18 cellular contexts compared by ENCODE assay signal in genomic region chr9:133728856-133729645, GRCh38. TPM values are rescaled to one million over a fixed set of nuclear protein-coding genes. Genes with fewer than 3 reads are reported as not detected.
DNase-seq lines count a peak whose midpoint lies in the region; ATAC-seq, FAIRE-seq and TF ChIP-seq lines count a peak whose summit lies in the region.
"Had no signal": no experiment of that assay in that cellular context is flagged by ENCODE, and none has a peak within 500 bp of the region (broad histone marks: within the 10 kb centered on the region; RNA-seq: fewer than 3 reads in every experiment).

No MANE protein-coding gene starts in this region.

- DNase-seq in right lobe of liver (peak in 2 of 3 donors; percentile 27 to 37), HepG2 (ENCODE audit: low spot score) (no peak), lung (ENCODE audit: low spot score) (peak; percentile 18), progenitor cell of endocrine pancreas (ENCODE audit: low spot score, unreplicated experiment) (peak; percentile 5), KBM-7 (no peak)
- DNase-seq in T-helper 2 cell treated with Interferon-gamma antibody and Interleukin-4, amounts not matched to agents 5 μg/mL and 100 μg/mL, for 36 hours (ENCODE audit: low spot score): no peak
- DNase-seq in NK-92 treated with Interleukin-12 subunit alpha and Interleukin-12 subunit beta, amount 100 ng/mL, for 24 hours (lab: John Stamatoyannopoulos, UW): no peak
- DNase-seq: BE2C, DMS79, NCI-H1092, NCI-H1436, NCI-H187 treated with DMSO at 0.1 percent for 48 hours, NCI-H226, NCI-H524 treated with DMSO at 0.1 percent for 48 hours had no signal

- no peak overlapping the region for H3K4me3 ChIP-seq in right lobe of liver
- no peak overlapping the region for H3K4me3 ChIP-seq in HepG2 (replicated peaks in 1 of 3; ENCODE audit: insufficient read depth in 1 of 3, low read depth in 2 of 3, low read length in 3 of 3)
- H3K4me3 ChIP-seq in lung: no peak overlapping the region
- H3K4me3 ChIP-seq: K562, SJSA1 had no signal

- no TSS peak for BruUV-seq in HepG2 (replicated peaks; lab: Mats Ljungman, UMichigan)

- TF ChIP-seq EP300 in HepG2 (IDR thresholded peaks at IDR 0.05; ENCODE audit: low read depth in 2 of 2, low read length in 2 of 2) (no peak), HepG2 (CRISPR knock-in tag; IDR thresholded peaks at IDR 0.05; ENCODE audit: borderline replicate concordance) (no peak)

- H3K9ac ChIP-seq in HepG2 (ENCODE audit: insufficient read depth, low read depth, low read length): no peak overlapping the region

- peaks cover 7% of the 10 kb centered on the region for H3K27me3 Mint-ChIP-seq in progenitor cell of endocrine pancreas
- peaks cover 3% of the 10 kb centered on the region for H3K27me3 Mint-ChIP-seq in T-helper 2 cell treated with Interferon-gamma antibody and Interleukin-4, amounts not matched to agents 5 μg/mL and 100 μg/mL, for 36 hours (ENCODE audit: low read depth)

- H3K27ac ChIP-seq in right lobe of liver (no peak overlapping the region), HepG2 (ENCODE audit: extremely low read length, insufficient read depth, low read length) (no peak overlapping the region), lung (ENCODE audit: low read depth in 1 of 2, low read length in 1 of 2) (no peak overlapping the region)
- H3K27ac ChIP-seq: SJSA1 had no signal

- H3K9me3 ChIP-seq in right lobe of liver (no peaks in the 10 kb centered on the region), HepG2 (ENCODE audit: low read length) (no peaks in the 10 kb centered on the region), lung (ENCODE audit: control insufficient read depth in 2 of 2, insufficient read depth in 1 of 2, low read length in 1 of 2) (no peaks in the 10 kb centered on the region)
- H3K9me3 ChIP-seq: BE2C, SJSA1 had no signal

- no peaks in the 10 kb centered on the region for H3K4me1 Mint-ChIP-seq in progenitor cell of endocrine pancreas (ENCODE audit: low read depth)
- H3K4me1 Mint-ChIP-seq in T-helper 2 cell treated with Interferon-gamma antibody and Interleukin-4, amounts not matched to agents 5 μg/mL and 100 μg/mL, for 36 hours (ENCODE audit: low read depth): peaks cover 8% of the 10 kb centered on the region

- intact Hi-C loops in right lobe of liver (cut with DNase I): no loop called here
- intact Hi-C loops in HepG2 (cut with micrococcal nuclease; ENCODE audit: unreplicated experiment): loop anchor here (5.0 kb wide), 1 partner anchor 142 kb away; no protein-coding TSS in a partner anchor

- H3K9me3 Mint-ChIP-seq in progenitor cell of endocrine pancreas (ENCODE audit: low read depth): peaks cover under 1% of the 10 kb centered on the region
- no peaks in the 10 kb centered on the region for H3K9me3 Mint-ChIP-seq in T-helper 2 cell treated with Interferon-gamma antibody and Interleukin-4, amounts not matched to agents 5 μg/mL and 100 μg/mL, for 36 hours

- POLR2A ChIA-PET in HepG2 (lab: Yijun Ruan, JAX): interaction anchor here (1.3 to 3.0 kb wide), 2 partner anchors 9 to 13 kb away, joined by 3 to 22 read pairs; partner anchors contain the start of gene SARDH

- CTCF ChIA-PET in HepG2 (lab: Yijun Ruan, JAX; ENCODE audit: low intra/inter-chr PET ratio, low total read pairs): no interaction called here

- TF ChIP-seq POLR2A in right lobe of liver (IDR thresholded peaks at IDR 0.05): no peak
- no peak for TF ChIP-seq POLR2A in HepG2 (IDR thresholded peaks at IDR 0.05; ENCODE audit: insufficient read depth in 1 of 2, low read depth in 2 of 2, low read length in 2 of 2)

- H3K79me2 ChIP-seq in HepG2 (ENCODE audit: insufficient read depth, low read length): no peaks in the 10 kb centered on the region

- TF ChIP-seq CTCF in right lobe of liver (IDR thresholded peaks at IDR 0.05): no peak
- TF ChIP-seq CTCF in HepG2 (CRISPR knock-in tag; IDR thresholded peaks at IDR 0.05): no peak
- TF ChIP-seq CTCF in lung (IDR thresholded peaks at IDR 0.05; ENCODE audit: control extremely low read depth, extremely low read depth): no peak
- no peak for TF ChIP-seq CTCF in progenitor cell of endocrine pancreas (IDR thresholded peaks at IDR 0.05; ENCODE audit: unreplicated experiment)

- H3K36me3 Mint-ChIP-seq in progenitor cell of endocrine pancreas (ENCODE audit: insufficient read depth): no peaks in the 10 kb centered on the region
- H3K36me3 Mint-ChIP-seq in T-helper 2 cell treated with Interferon-gamma antibody and Interleukin-4, amounts not matched to agents 5 μg/mL and 100 μg/mL, for 36 hours (ENCODE audit: low read depth): no peaks in the 10 kb centered on the region

- no peaks in the 10 kb centered on the region; the same call in 1 of the 2 replicates for H4K20me1 ChIP-seq in HepG2 (ENCODE audit: insufficient read depth, low read length)

- H3K27me3 ChIP-seq in right lobe of liver: no peaks in the 10 kb centered on the region
- H3K27me3 ChIP-seq in HepG2 (ENCODE audit: control insufficient read depth in 1 of 2, insufficient read depth in 2 of 2, low read length in 2 of 2): no peaks in the 10 kb centered on the region
- H3K27me3 ChIP-seq in lung (ENCODE audit: control insufficient read depth, insufficient read depth): no peaks in the 10 kb centered on the region
- H3K27me3 ChIP-seq: BE2C had no signal

- H3K4me2 ChIP-seq in HepG2 (ENCODE audit: low read depth, low read length): no peak overlapping the region

- H3K36me3 ChIP-seq in right lobe of liver: peaks cover 0 to 50% (median 13%) of the 10 kb centered on the region in 4 donors
- H3K36me3 ChIP-seq in HepG2 (replicated peaks in 1 of 2; ENCODE audit: control insufficient read depth in 1 of 2, insufficient read depth in 2 of 2, low read length in 2 of 2): peaks cover 0 to 3% of the 10 kb centered on the region in 2 experiments; a peak in 1 of 5 replicates
- H3K36me3 ChIP-seq in lung (ENCODE audit: control insufficient read depth in 2 of 2, insufficient read depth in 2 of 2, low read length in 2 of 2): no peaks in the 10 kb centered on the region
- H3K36me3 ChIP-seq: BE2C, SJSA1 had no signal

- in situ Hi-C loops in HepG2 (cut with HindIII; ENCODE audit: extremely low pct_ligation_motif_present, low pct_unique_long_range_greater_than_20kb): loop anchor here (25.0 kb wide), 1 partner anchor 192 kb away; the partner anchor contains the start of gene ADAMTSL2
- in situ Hi-C loops in KBM-7 (cut with MboI; ENCODE audit: low pct_unique_long_range_greater_than_20kb, low sequenced_read_pairs): no loop called here

- H2AFZ ChIP-seq in HepG2 (ENCODE audit: low read length): no peak overlapping the region

- 73% methylated on average over 5 of the region's 10 CpGs for WGBS in right lobe of liver (ENCODE audit: insufficient coverage, low coverage, low lambda C conversion rate, missing lambda C conversion rate)
- 77% methylated on average over 5 of the region's 10 CpGs for WGBS in HepG2 (ENCODE audit: low lambda C conversion rate)
- 79% methylated on average over 10 of the region's 10 CpGs for WGBS in lung, 2 donors

- FAIRE-seq in HepG2 (lab: Jason Lieb, UNC): no peak
- FAIRE-seq: H54, K562 had no signal

- no peak for TF ChIP-seq RAD21 in HepG2 (CRISPR knock-in tag; IDR thresholded peaks at IDR 0.05)

- no peaks in the 10 kb centered on the region for H3K4me1 ChIP-seq in right lobe of liver
- H3K4me1 ChIP-seq in HepG2 (ENCODE audit: insufficient read depth, low read length): peaks cover 13% of the 10 kb centered on the region
- no peaks in the 10 kb centered on the region for H3K4me1 ChIP-seq in lung (ENCODE audit: control insufficient read depth in 2 of 2, insufficient read depth in 2 of 2, low read length in 2 of 2)
- H3K4me1 ChIP-seq: SJSA1 had no signal

- ATAC-seq in right lobe of liver (no peak), HepG2 (no peak), lung (ENCODE audit: insufficient read depth, low FRiP score) (no peak)
- ATAC-seq: K562, Right ventricle myocardium inferior had no signal

- no peak overlapping the region for H3K27ac Mint-ChIP-seq in progenitor cell of endocrine pancreas
- H3K27ac Mint-ChIP-seq in T-helper 2 cell treated with Interferon-gamma antibody and Interleukin-4, amounts not matched to agents 5 μg/mL and 100 μg/mL, for 36 hours: no peak overlapping the region

- no peak overlapping the region for H3K4me3 Mint-ChIP-seq in progenitor cell of endocrine pancreas (ENCODE audit: low read depth)
- no peak overlapping the region for H3K4me3 Mint-ChIP-seq in T-helper 2 cell treated with Interferon-gamma antibody and Interleukin-4, amounts not matched to agents 5 μg/mL and 100 μg/mL, for 36 hours

TF ChIP-seq in HepG2, 621 proteins besides CTCF, POLR2A, EP300 and RAD21 (continues in another document):
- TF ChIP-seq KLF15 (CRISPR knock-in tag; IDR thresholded peaks at IDR 0.05; ENCODE audit: borderline replicate concordance): no peak
- no peak for TF ChIP-seq KDM1A (CRISPR knock-in tag; IDR thresholded peaks at IDR 0.05)

RNA-seq across cellular contexts. Expression of gene SARDH, which starts 9.1 kb away (rescaled TPM):
- 100 to 1,000 TPM in 3 of 6 experiments, 10 to 100 TPM in 3; 67.3 to 183 (median 101) TPM for total RNA-seq in right lobe of liver
- total RNA-seq in HepG2 (2016; rRNA removed; fragmentation: Illumina TruSeq; extraction: Trizol): 32.5 and 34.9 TPM in 2 replicates
- total RNA-seq in HepG2 (2016; cell fraction: cytosol; rRNA removed; fragmentation: Illumina TruSeq; extraction: Trizol; ENCODE audit: low read depth): 5.5 and 6.4 TPM in 2 replicates
- total RNA-seq in HepG2 (2016; cell fraction: insoluble cytoplasmic fraction; rRNA removed; fragmentation: Illumina TruSeq; extraction: Trizol): 25.6 and 34.1 TPM in 2 replicates
- total RNA-seq in HepG2 (2016; cell fraction: membrane; rRNA removed; fragmentation: Illumina TruSeq; extraction: Trizol): 13.0 TPM in 2 replicates
- total RNA-seq in HepG2 (2016; cell fraction: nucleus; rRNA removed; fragmentation: Illumina TruSeq; extraction: Trizol): 26.8 and 31.9 TPM in 2 replicates
- 11.6 and 15.6 TPM in 2 replicates for polyA plus RNA-seq in HepG2 (2011; rRNA removed)
- 6.1 and 10.1 TPM in 2 replicates for polyA plus RNA-seq in HepG2 (2011; cell fraction: cytosol; rRNA removed)
- polyA plus RNA-seq in HepG2 (2011; cell fraction: nucleus; rRNA removed): 107 and 130 TPM in 2 replicates
- polyA plus RNA-seq in HepG2 (2012): 20.2 and 23.9 TPM in 2 replicates
- 4.0 and 4.1 TPM in 2 replicates for polyA plus RNA-seq in HepG2 (2016; cell fraction: cytosol; fragmentation: Illumina TruSeq; extraction: Trizol; ENCODE audit: low read depth)
- 23.4 and 31.6 TPM in 2 replicates for polyA plus RNA-seq in HepG2 (2016; cell fraction: insoluble cytoplasmic fraction; fragmentation: Illumina TruSeq; extraction: Trizol; ENCODE audit: low read depth)
- polyA plus RNA-seq in HepG2 (2016; cell fraction: membrane; fragmentation: Illumina TruSeq; extraction: Trizol; ENCODE audit: low read depth): 7.8 and 8.3 TPM in 2 replicates
- polyA plus RNA-seq in HepG2 (2016; cell fraction: nucleus; fragmentation: Illumina TruSeq; extraction: Trizol; ENCODE audit: insufficient read depth, low read depth): 46.0 and 50.9 TPM in 2 replicates
- polyA minus RNA-seq in HepG2 (2011; rRNA and poly(A)+ RNA removed; ENCODE audit: low replicate concordance): 55.5 TPM in 1 of 2 replicates, not detected in the other
- 17.1 and 19.0 TPM in 2 replicates for polyA minus RNA-seq in HepG2 (2011; cell fraction: cytosol; rRNA and poly(A)+ RNA removed)
- 35.9 and 37.7 TPM in 2 replicates for polyA minus RNA-seq in HepG2 (2011; cell fraction: nucleus; rRNA and poly(A)+ RNA removed)
- total RNA-seq in lung: 1 to 10 TPM; 7.3 to 8.4 TPM
- 1 to 10 TPM; 1.8 to 2.2 TPM for polyA plus RNA-seq in lung
- 4.2 and 5.1 TPM in 2 replicates for total RNA-seq in progenitor cell of endocrine pancreas
- total RNA-seq: K562 had no signal

Comparison
In these comparisons a context has a peak if more than half of its experiments do, and no peak if none do; other contexts are left out.
1. DNase-seq: peak in right lobe of liver (2 of 3), lung (single experiment) and progenitor cell of endocrine pancreas (single experiment); none in HepG2 (single experiment), T-helper 2 cell treated with Interferon-gamma antibody and Interleukin-4, amounts not matched to agents 5 μg/mL and 100 μg/mL, for 36 hours (single experiment), NK-92 treated with Interleukin-12 subunit alpha and Interleukin-12 subunit beta, amount 100 ng/mL, for 24 hours (single experiment) and KBM-7 (single experiment).